Comparison of ENCODE assay signal across 37 cellular contexts in the genomic region with DNA sequence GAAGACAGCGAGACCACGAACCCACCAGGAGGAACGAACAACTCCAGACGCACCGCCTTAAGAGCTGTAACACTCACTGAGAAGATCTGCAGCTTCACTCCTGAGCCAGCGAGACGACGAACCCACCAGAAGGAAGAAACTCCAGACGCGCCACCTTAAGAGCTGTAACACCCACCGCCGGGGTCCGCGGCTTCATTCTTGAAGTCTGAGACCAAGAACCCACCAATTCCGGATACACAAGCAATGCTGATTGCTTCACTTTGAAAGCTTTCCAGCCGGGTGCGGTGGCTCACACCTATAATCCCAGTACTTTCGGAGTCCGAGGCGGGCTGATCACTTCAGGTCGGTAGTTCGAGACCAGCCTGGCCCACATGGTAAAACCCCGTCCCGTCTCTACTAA.
"Had no signal": no experiment of that assay in that cellular context is flagged by ENCODE, and none has a peak within 500 bp of the region (broad histone marks: within the 10 kb centered on the region; RNA-seq: fewer than 3 reads in every experiment).

No MANE protein-coding gene starts in this region.

- H3K36me3 Mint-ChIP-seq: activated CD8-positive, alpha-beta memory T cell treated with anti-CD3 and anti-CD28 coated beads, Interleukin-2, amount 10 ng/mL, durations not matched to agents 7 days and 5 days; activated naive CD4-positive, alpha-beta T cell treated with anti-CD3 and anti-CD28 coated beads, Interleukin-2, amount 10 ng/mL, durations not matched to agents 7 days and 5 days; activated naive CD4-positive, alpha-beta T cell treated with anti-CD3 and anti-CD28 coated beads, Interleukin-2, amount 50 U/mL, for 24 hours; activated naive CD8-positive, alpha-beta T cell; activated naive CD8-positive, alpha-beta T cell treated with anti-CD3 and anti-CD28 coated beads, Interleukin-2, amount 10 ng/mL, durations not matched to agents 7 days and 5 days; brain had no signal

- H3K4me1 ChIP-seq: ascending aorta had no signal

- H3K4me1 Mint-ChIP-seq: activated CD4-positive, alpha-beta memory T cell treated with anti-CD3 and anti-CD28 coated beads, Interleukin-2, amount 10 ng/mL, durations not matched to agents 7 days and 5 days; activated CD4-positive, alpha-beta T cell treated with anti-CD3 and anti-CD28 coated beads for 36 hours; activated CD4-positive, alpha-beta T cell treated with anti-CD3 and anti-CD28 coated beads, Interleukin-2, amount 10 ng/mL, durations not matched to agents 7 days and 5 days; activated CD8-positive, alpha-beta memory T cell treated with anti-CD3 and anti-CD28 coated beads, Interleukin-2, amount 10 ng/mL, durations not matched to agents 7 days and 5 days; activated naive CD4-positive, alpha-beta T cell treated with anti-CD3 and anti-CD28 coated beads, Interleukin-2, amount 10 ng/mL, durations not matched to agents 7 days and 5 days; activated naive CD4-positive, alpha-beta T cell treated with anti-CD3 and anti-CD28 coated beads, Interleukin-2, amount 50 U/mL, for 24 hours; activated naive CD8-positive, alpha-beta T cell treated with anti-CD3 and anti-CD28 coated beads, Interleukin-2, amount 10 ng/mL, durations not matched to agents 7 days and 5 days; activated naive CD8-positive, alpha-beta T cell treated with anti-CD3 and anti-CD28 coated beads, Interleukin-2, amount 50 U/mL, for 24 hours; central memory CD8-positive, alpha-beta T cell had no signal

- H3K27me3 Mint-ChIP-seq: activated CD4-positive, alpha-beta memory T cell treated with anti-CD3 and anti-CD28 coated beads, Interleukin-2, amount 10 ng/mL, durations not matched to agents 7 days and 5 days; activated CD4-positive, alpha-beta T cell treated with anti-CD3 and anti-CD28 coated beads for 36 hours; activated CD4-positive, alpha-beta T cell treated with anti-CD3 and anti-CD28 coated beads, Interleukin-2, amount 10 ng/mL, durations not matched to agents 7 days and 5 days; activated CD8-positive, alpha-beta memory T cell treated with anti-CD3 and anti-CD28 coated beads, Interleukin-2, amount 10 ng/mL, durations not matched to agents 7 days and 5 days; activated naive CD4-positive, alpha-beta T cell treated with anti-CD3 and anti-CD28 coated beads, Interleukin-2, amount 10 ng/mL, durations not matched to agents 7 days and 5 days; activated naive CD4-positive, alpha-beta T cell treated with anti-CD3 and anti-CD28 coated beads, Interleukin-2, amount 50 U/mL, for 24 hours; activated naive CD8-positive, alpha-beta T cell treated with anti-CD3 and anti-CD28 coated beads, Interleukin-2, amount 50 U/mL, for 24 hours; activated T-cell treated with anti-CD3 and anti-CD28 coated beads, Interleukin-2, amount 50 U/mL, for 24 hours; brain; central memory CD8-positive, alpha-beta T cell had no signal

- H3K4me3 Mint-ChIP-seq: activated CD4-positive, alpha-beta memory T cell treated with anti-CD3 and anti-CD28 coated beads, Interleukin-2, amount 10 ng/mL, durations not matched to agents 7 days and 5 days; activated CD4-positive, alpha-beta T cell treated with anti-CD3 and anti-CD28 coated beads for 36 hours; activated CD4-positive, alpha-beta T cell treated with anti-CD3 and anti-CD28 coated beads, Interleukin-2, amount 10 ng/mL, durations not matched to agents 7 days and 5 days; activated CD8-positive, alpha-beta memory T cell treated with anti-CD3 and anti-CD28 coated beads, Interleukin-2, amount 10 ng/mL, durations not matched to agents 7 days and 5 days; activated CD8-positive, alpha-beta T cell treated with anti-CD3 and anti-CD28 coated beads, Interleukin-2, amount 10 ng/mL, durations not matched to agents 7 days and 5 days; activated naive CD4-positive, alpha-beta T cell treated with anti-CD3 and anti-CD28 coated beads, Interleukin-2, amount 10 ng/mL, durations not matched to agents 7 days and 5 days; activated naive CD4-positive, alpha-beta T cell treated with anti-CD3 and anti-CD28 coated beads, Interleukin-2, amount 50 U/mL, for 24 hours; activated naive CD8-positive, alpha-beta T cell; activated naive CD8-positive, alpha-beta T cell treated with anti-CD3 and anti-CD28 coated beads, Interleukin-2, amount 10 ng/mL, durations not matched to agents 7 days and 5 days; activated naive CD8-positive, alpha-beta T cell treated with anti-CD3 and anti-CD28 coated beads, Interleukin-2, amount 50 U/mL, for 24 hours; activated T-cell treated with anti-CD3 and anti-CD28 coated beads, Interleukin-2, amount 50 U/mL, for 24 hours; brain; central memory CD8-positive, alpha-beta T cell; T-helper 1 cell treated with Interleukin-12 subunit alpha and Interleukin-12 subunit beta and Interleukin-4 antibody, amounts not matched to agents 30 μg/mL and 1 μg/mL, for 36 hours; T-helper 2 cell treated with Interferon-gamma antibody and Interleukin-4, amounts not matched to agents 5 μg/mL and 100 μg/mL, for 36 hours had no signal

- H3K4me3 ChIP-seq: ascending aorta, cardiac muscle cell had no signal

- H3K27ac Mint-ChIP-seq: activated CD4-positive, alpha-beta memory T cell treated with anti-CD3 and anti-CD28 coated beads, Interleukin-2, amount 10 ng/mL, durations not matched to agents 7 days and 5 days; activated CD4-positive, alpha-beta T cell treated with anti-CD3 and anti-CD28 coated beads for 36 hours; activated CD4-positive, alpha-beta T cell treated with anti-CD3 and anti-CD28 coated beads, Interleukin-2, amount 10 ng/mL, durations not matched to agents 7 days and 5 days; activated CD8-positive, alpha-beta memory T cell treated with anti-CD3 and anti-CD28 coated beads, Interleukin-2, amount 10 ng/mL, durations not matched to agents 7 days and 5 days; activated CD8-positive, alpha-beta T cell treated with anti-CD3 and anti-CD28 coated beads, Interleukin-2, amount 10 ng/mL, durations not matched to agents 7 days and 5 days; activated naive CD4-positive, alpha-beta T cell treated with anti-CD3 and anti-CD28 coated beads, Interleukin-2, amount 10 ng/mL, durations not matched to agents 7 days and 5 days; activated naive CD4-positive, alpha-beta T cell treated with anti-CD3 and anti-CD28 coated beads, Interleukin-2, amount 50 U/mL, for 24 hours; activated naive CD8-positive, alpha-beta T cell; activated naive CD8-positive, alpha-beta T cell treated with anti-CD3 and anti-CD28 coated beads, Interleukin-2, amount 10 ng/mL, durations not matched to agents 7 days and 5 days; activated naive CD8-positive, alpha-beta T cell treated with anti-CD3 and anti-CD28 coated beads, Interleukin-2, amount 50 U/mL, for 24 hours; activated T-cell treated with anti-CD3 and anti-CD28 coated beads, Interleukin-2, amount 50 U/mL, for 24 hours; activated T-helper 2 cell treated with anti-CD3 and anti-CD28 coated beads, Interferon-gamma antibody, Interleukin-2, Interleukin-4, amounts not matched to agents 10 μg/mL and 5 μg/mL and 100 μg/mL, durations not matched to agents 14 hours and 24 hours and 36 hours; T-helper 1 cell treated with Interleukin-12 subunit alpha and Interleukin-12 subunit beta and Interleukin-4 antibody, amounts not matched to agents 30 μg/mL and 1 μg/mL, for 36 hours; T-helper 2 cell treated with Interferon-gamma antibody and Interleukin-4, amounts not matched to agents 5 μg/mL and 100 μg/mL, for 36 hours had no signal

- ATAC-seq: activated CD4-positive, alpha-beta T cell treated with anti-CD3 and anti-CD28 coated beads for 36 hours; activated CD4-positive, CD25-positive, alpha-beta regulatory T cell treated with anti-CD3 and anti-CD28 coated beads, Interleukin-2, amount 50 U/mL, for 24 hours; activated CD8-positive, alpha-beta memory T cell treated with anti-CD3 and anti-CD28 coated beads, Interleukin-2, amount 10 ng/mL, durations not matched to agents 7 days and 5 days; activated CD8-positive, alpha-beta T cell treated with anti-CD3 and anti-CD28 coated beads, Interleukin-2, amount 10 ng/mL, durations not matched to agents 7 days and 5 days; activated naive CD8-positive, alpha-beta T cell treated with anti-CD3 and anti-CD28 coated beads, Interleukin-2, amount 50 U/mL, for 24 hours had no signal

- H3K27ac ChIP-seq: ascending aorta, cardiac muscle cell, VCaP had no signal

- H3K9me3 Mint-ChIP-seq: activated CD4-positive, alpha-beta T cell treated with anti-CD3 and anti-CD28 coated beads, Interleukin-2, amount 10 ng/mL, durations not matched to agents 7 days and 5 days; activated naive CD4-positive, alpha-beta T cell treated with anti-CD3 and anti-CD28 coated beads, Interleukin-2, amount 10 ng/mL, durations not matched to agents 7 days and 5 days; activated naive CD4-positive, alpha-beta T cell treated with anti-CD3 and anti-CD28 coated beads, Interleukin-2, amount 50 U/mL, for 24 hours; activated naive CD8-positive, alpha-beta T cell treated with anti-CD3 and anti-CD28 coated beads, Interleukin-2, amount 10 ng/mL, durations not matched to agents 7 days and 5 days; activated naive CD8-positive, alpha-beta T cell treated with anti-CD3 and anti-CD28 coated beads, Interleukin-2, amount 50 U/mL, for 24 hours; activated T-cell treated with anti-CD3 and anti-CD28 coated beads, Interleukin-2, amount 50 U/mL, for 24 hours; activated T-helper 2 cell treated with anti-CD3 and anti-CD28 coated beads, Interferon-gamma antibody, Interleukin-2, Interleukin-4, amounts not matched to agents 10 μg/mL and 5 μg/mL and 100 μg/mL, durations not matched to agents 14 hours and 24 hours and 36 hours; central memory CD8-positive, alpha-beta T cell; T-helper 1 cell treated with Interleukin-12 subunit alpha and Interleukin-12 subunit beta and Interleukin-4 antibody, amounts not matched to agents 30 μg/mL and 1 μg/mL, for 36 hours; T-helper 2 cell treated with Interferon-gamma antibody and Interleukin-4, amounts not matched to agents 5 μg/mL and 100 μg/mL, for 36 hours had no signal

- H3K27me3 ChIP-seq: ascending aorta, cardiac muscle cell had no signal

- H3K36me3 ChIP-seq: ascending aorta, cardiac muscle cell had no signal

- H3K9me3 ChIP-seq: ascending aorta had no signal

- DNase-seq: activated CD4-positive, alpha-beta memory T cell treated with anti-CD3 and anti-CD28 coated beads, Interleukin-2, amount 10 ng/mL, durations not matched to agents 7 days and 5 days; activated CD4-positive, alpha-beta T cell treated with anti-CD3 and anti-CD28 coated beads for 1 hour; activated CD4-positive, alpha-beta T cell treated with anti-CD3 and anti-CD28 coated beads for 36 hours; activated CD4-positive, alpha-beta T cell treated with anti-CD3 and anti-CD28 coated beads for 48 hours; activated CD4-positive, alpha-beta T cell treated with anti-CD3 and anti-CD28 coated beads, Interleukin-2, amount 10 ng/mL, durations not matched to agents 7 days and 5 days; activated CD4-positive, alpha-beta T cell treated with anti-CD3 and anti-CD28 coated beads, Interleukin-2, amount 50 U/mL, for 48 hours; activated CD4-positive, CD25-positive, alpha-beta regulatory T cell; activated CD8-positive, alpha-beta memory T cell treated with anti-CD3 and anti-CD28 coated beads for 24 hours; activated CD8-positive, alpha-beta memory T cell treated with anti-CD3 and anti-CD28 coated beads, Interleukin-2, amount 10 ng/mL, durations not matched to agents 7 days and 5 days; activated CD8-positive, alpha-beta memory T cell treated with anti-CD3 and anti-CD28 coated beads, Interleukin-2, amount 50 U/mL, for 48 hours; activated CD8-positive, alpha-beta T cell treated with anti-CD3 and anti-CD28 coated beads, Interleukin-2, amount 10 ng/mL, durations not matched to agents 7 days and 5 days; activated effector memory CD4-positive, alpha-beta T cell treated with Interleukin-2 at 50 U/mL for 16 hours; activated gamma-delta T cell; activated naive CD4-positive, alpha-beta T cell treated with anti-CD3 and anti-CD28 coated beads, Interleukin-2, amount 10 ng/mL, durations not matched to agents 7 days and 5 days; activated naive CD4-positive, alpha-beta T cell treated with Interleukin-2 at 50 U/mL for 16 hours; activated naive CD8-positive, alpha-beta T cell treated with anti-CD3 and anti-CD28 coated beads, Interleukin-2, amount 10 ng/mL, durations not matched to agents 7 days and 5 days; activated naive CD8-positive, alpha-beta T cell treated with anti-CD3 and anti-CD28 coated beads, Interleukin-2, amount 50 U/mL, for 24 hours; activated T-cell treated with anti-CD3 and anti-CD28 coated beads, Interleukin-2, amount 50 U/mL, for 24 hours; activated T-cell treated with anti-CD3 and anti-CD28 coated beads, Interleukin-2, amount 50 U/mL, for 48 hours; amygdala; anterior cingulate cortex; caudate nucleus; cerebellar nuclear complex; T-helper 1 cell; T-helper 2 cell; T-helper 9 cell had no signal
